Comparison of ENCODE assay signal across 11 cellular contexts in the genomic region with DNA sequence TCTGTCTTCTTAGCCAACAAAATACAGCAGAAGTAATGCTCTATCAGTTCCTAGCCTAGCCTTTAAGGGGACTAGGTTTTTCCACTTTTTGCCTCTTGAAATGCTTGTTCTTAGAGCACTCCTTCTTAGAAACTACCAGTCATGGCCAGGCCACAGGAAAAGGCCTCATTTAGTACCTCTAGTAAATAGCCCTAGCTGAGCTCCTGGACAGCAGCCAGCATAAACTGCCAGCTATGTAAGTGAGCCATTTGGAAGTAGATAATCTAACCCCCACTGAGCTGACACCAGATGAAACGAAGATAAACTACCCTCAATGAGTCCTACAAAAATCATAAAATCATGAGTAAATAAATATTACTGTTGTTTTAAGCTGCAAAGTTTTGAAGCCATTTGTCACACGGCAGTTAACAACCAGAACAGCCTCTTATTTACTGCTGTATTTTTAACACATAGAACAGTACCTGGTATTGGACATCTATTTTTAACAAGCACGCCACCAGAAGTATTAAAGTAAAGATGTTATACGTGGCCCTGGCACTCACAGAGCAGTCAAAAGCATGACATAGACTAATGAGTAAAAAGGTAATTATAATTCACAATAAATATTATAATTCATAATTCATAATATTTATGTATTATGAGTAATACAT. TPM values are rescaled to one million over a fixed set of nuclear protein-coding genes. Genes with fewer than 3 reads are reported as not detected.
DNase-seq lines count a peak whose midpoint lies in the region; ATAC-seq and TF ChIP-seq lines count a peak whose summit lies in the region.
"Had no signal": no experiment of that assay in that cellular context is flagged by ENCODE, and none has a peak within 500 bp of the region (broad histone marks: within the 10 kb centered on the region; RNA-seq: fewer than 3 reads in every experiment).

No MANE protein-coding gene starts in this region.

- H3K4me1 Mint-ChIP-seq in effector memory CD8-positive, alpha-beta T cell (ENCODE audit: low read depth in 2 of 2), result peaks cover 18 to 25% of the 10 kb centered on the region in 2 donors

- no peaks in the 10 kb centered on the region for H3K27me3 ChIP-seq in testis

- H3K4me3 Mint-ChIP-seq in effector memory CD8-positive, alpha-beta T cell, result no peak overlapping the region
- H3K4me3 Mint-ChIP-seq: stimulated activated naive CD8-positive, alpha-beta T cell treated with anti-CD3 and anti-CD28 coated beads, Interleukin-15, Interleukin-2, amounts not matched to agents 100 ng/mL and 50 ng/mL, for 24 hours had no signal

- no peak for TF ChIP-seq POLR2A in testis (IDR thresholded peaks at IDR 0.05)

- TF ChIP-seq CTCF in testis (IDR thresholded peaks at IDR 0.05), result no peak

- peak; percentile 15 to 87 (median 64) for DNase-seq in NCI-H1417 (lab: John Stamatoyannopoulos, UW)
- DNase-seq in NCI-H1417 treated with DMSO at 0.1 percent for 48 hours (lab: John Stamatoyannopoulos, UW), result no peak
- DNase-seq in NCI-H226, result peak; percentile 78
- peak; percentile 10 for DNase-seq in cerebellar cortex (ENCODE audit: low spot score)
- DNase-seq in renal cortical epithelial cell (ENCODE audit: low read depth), result peak; percentile 57
- no peak for DNase-seq in testis
- DNase-seq in effector memory CD8-positive, alpha-beta T cell, result no peak
- no peak for DNase-seq in effector CD4-positive, alpha-beta T cell
- DNase-seq: activated gamma-delta T cell treated with Interleukin-2 at 50 U/mL for 16 hours had no signal

- H3K9me3 ChIP-seq in testis, result no peaks in the 10 kb centered on the region
- H3K9me3 ChIP-seq: prostate gland had no signal

- H3K36me3 ChIP-seq in testis (ENCODE audit: low read depth, missing control alignments), result no peaks in the 10 kb centered on the region
- H3K36me3 ChIP-seq: prostate gland had no signal

- no peak overlapping the region for H3K4me3 ChIP-seq in testis
- H3K4me3 ChIP-seq: prostate gland had no signal

- no peaks in the 10 kb centered on the region for H3K4me1 ChIP-seq in testis
- H3K4me1 ChIP-seq: prostate gland had no signal

- intact Hi-C loops in testis (cut with DNase I; ENCODE audit: low total_unique reads), result no loop called here

- H3K36me3 Mint-ChIP-seq in effector memory CD8-positive, alpha-beta T cell (ENCODE audit: insufficient read depth), result peaks cover 13% of the 10 kb centered on the region

- H3K27ac Mint-ChIP-seq in effector memory CD8-positive, alpha-beta T cell, result peak overlapping the region in 1 of 2 donors; percentile 27
- H3K27ac Mint-ChIP-seq: stimulated activated naive CD8-positive, alpha-beta T cell treated with anti-CD3 and anti-CD28 coated beads, Interleukin-15, Interleukin-2, amounts not matched to agents 100 ng/mL and 50 ng/mL, for 24 hours had no signal

- no peak overlapping the region for H3K27ac ChIP-seq in testis
- H3K27ac ChIP-seq: prostate gland had no signal

- no peak for ATAC-seq in effector memory CD8-positive, alpha-beta T cell (replicated peaks)

- 93% methylated on average over 4 of the region's 4 CpGs for WGBS in testis, 2 donors

- no peaks in the 10 kb centered on the region for H3K9me3 Mint-ChIP-seq in effector memory CD8-positive, alpha-beta T cell

- H3K27me3 Mint-ChIP-seq in effector memory CD8-positive, alpha-beta T cell, result no peaks in the 10 kb centered on the region
- H3K27me3 Mint-ChIP-seq: stimulated activated naive CD8-positive, alpha-beta T cell treated with anti-CD3 and anti-CD28 coated beads, Interleukin-15, Interleukin-2, amounts not matched to agents 100 ng/mL and 50 ng/mL, for 24 hours had no signal

RNA-seq across cellular contexts. Expression of a gene that starts 12.0 kb away (rescaled TPM):
- total RNA-seq in renal cortical epithelial cell (74.1 and 92.1 TPM in 2 replicates), testis (10 to 100 TPM; 95.4 to 98.1 TPM)
- polyA plus RNA-seq in testis (ENCODE audit: insufficient read depth, low read depth, low replicate concordance), result 47.8 TPM

Comparison
In these comparisons a context has a peak if more than half of its experiments do, and no peak if none do; other contexts are left out.
1. DNase-seq: peak in NCI-H1417 (3 of 3), NCI-H226 (single experiment), cerebellar cortex (single experiment) and renal cortical epithelial cell (single experiment); none in NCI-H1417 treated with DMSO at 0.1 percent for 48 hours (single experiment), testis (single experiment), effector memory CD8-positive, alpha-beta T cell (0 of 3) and effector CD4-positive, alpha-beta T cell (single experiment).